In genomic region chr6:42281570-42281969, GRCh38 we compare ENCODE assay signal across 10 cellular contexts.
DNase-seq lines count a peak whose midpoint lies in the region; ATAC-seq and TF ChIP-seq lines count a peak whose summit lies in the region.
"Had no signal": no experiment of that assay in that cellular context is flagged by ENCODE, and none has a peak within 500 bp of the region (broad histone marks: within the 10 kb centered on the region; RNA-seq: fewer than 3 reads in every experiment).

No MANE protein-coding gene starts in this region.

- H3K27me3 ChIP-seq in breast epithelium: no peaks in the 10 kb centered on the region

- H3K27ac Mint-ChIP-seq in activated CD4-positive, alpha-beta memory T cell treated with anti-CD3 and anti-CD28 coated beads for 36 hours: peak overlapping the region; percentile 25

- peak overlapping the region; percentile 12 for H3K4me3 Mint-ChIP-seq in activated CD4-positive, alpha-beta memory T cell treated with anti-CD3 and anti-CD28 coated beads for 36 hours

- no peak for TF ChIP-seq POLR2A in breast epithelium (IDR thresholded peaks at IDR 0.05)

- peak overlapping the region; percentile 56 to 58 for H3K27ac ChIP-seq in breast epithelium

- CTCF ChIA-PET in activated CD4-positive, alpha-beta memory T cell treated with anti-CD3 and anti-CD28 coated beads for 36 hours (lab: Charles Lee): interaction anchor here (1.1 to 1.9 kb wide), 4 partner anchors 8 to 266 kb away, joined by 3 to 7 read pairs (median 4); no protein-coding TSS in a partner anchor

- H3K36me3 ChIP-seq in breast epithelium: no peaks in the 10 kb centered on the region

- DNase-seq in NCI-H748 (lab: John Stamatoyannopoulos, UW; ENCODE audit: unreplicated experiment) (peak; percentile 31), NCI-H748 treated with DMSO at 0.1 percent for 48 hours (lab: John Stamatoyannopoulos, UW) (no peak), breast epithelium (ENCODE audit: low spot score in 2 of 2) (no peak), midbrain (lab: John Stamatoyannopoulos, UW) (no peak)
- DNase-seq in activated CD4-positive, alpha-beta memory T cell treated with anti-CD3 and anti-CD28 coated beads for 36 hours: peak; percentile 64
- peak; percentile 29 to 39 for DNase-seq in stimulated activated CD8-positive, alpha-beta memory T cell treated with anti-CD3 and anti-CD28 coated beads, Interleukin-2, amount 100 ng/mL, for 1 hour (ENCODE audit: low read depth in 2 of 2)
- DNase-seq: NCI-H524 had no signal

- H3K9me3 ChIP-seq in breast epithelium: no peaks in the 10 kb centered on the region
- H3K9me3 ChIP-seq: A549 had no signal

- TF ChIP-seq CTCF in breast epithelium (IDR thresholded peaks at IDR 0.05): no peak

- H3K27me3 Mint-ChIP-seq in activated CD4-positive, alpha-beta memory T cell treated with anti-CD3 and anti-CD28 coated beads for 36 hours: no peaks in the 10 kb centered on the region

- no peak for ATAC-seq in GM18907 (IDR thresholded peaks at IDR 0.05; ENCODE audit: unreplicated experiment)
- ATAC-seq in GM18511 (IDR thresholded peaks at IDR 0.05; ENCODE audit: unreplicated experiment): no peak
- ATAC-seq: A549 had no signal

- POLR2A ChIA-PET in activated CD4-positive, alpha-beta memory T cell treated with anti-CD3 and anti-CD28 coated beads for 36 hours (lab: Charles Lee): no interaction called here

- intact Hi-C loops in activated CD4-positive, alpha-beta memory T cell treated with anti-CD3 and anti-CD28 coated beads for 36 hours (cut with micrococcal nuclease): no loop called here
- intact Hi-C loops in breast epithelium (cut with DNase I; ENCODE audit: low total_unique reads): no loop called here

- H3K9me3 Mint-ChIP-seq in activated CD4-positive, alpha-beta memory T cell treated with anti-CD3 and anti-CD28 coated beads for 36 hours: peaks cover 4% of the 10 kb centered on the region

- peaks cover 0 to 6% of the 10 kb centered on the region in 2 donors for H3K4me1 ChIP-seq in breast epithelium

- H3K4me1 Mint-ChIP-seq in activated CD4-positive, alpha-beta memory T cell treated with anti-CD3 and anti-CD28 coated beads for 36 hours (ENCODE audit: low read depth): peaks cover 43% of the 10 kb centered on the region

- peaks cover 5% of the 10 kb centered on the region for H3K36me3 Mint-ChIP-seq in activated CD4-positive, alpha-beta memory T cell treated with anti-CD3 and anti-CD28 coated beads for 36 hours

- no peak overlapping the region for H3K4me3 ChIP-seq in breast epithelium
- H3K4me3 ChIP-seq: A549 had no signal

Comparison
In these comparisons a context has a peak if more than half of its experiments do, and no peak if none do; other contexts are left out.
1. DNase-seq: peak in NCI-H748 (single experiment), activated CD4-positive, alpha-beta memory T cell treated with anti-CD3 and anti-CD28 coated beads for 36 hours (single experiment) and stimulated activated CD8-positive, alpha-beta memory T cell treated with anti-CD3 and anti-CD28 coated beads, Interleukin-2, amount 100 ng/mL, for 1 hour (2 of 2); none in NCI-H748 treated with DMSO at 0.1 percent for 48 hours (single experiment), breast epithelium (0 of 2) and midbrain (single experiment).